ENCODE assay signal across 8 cellular contexts in the genomic region with DNA sequence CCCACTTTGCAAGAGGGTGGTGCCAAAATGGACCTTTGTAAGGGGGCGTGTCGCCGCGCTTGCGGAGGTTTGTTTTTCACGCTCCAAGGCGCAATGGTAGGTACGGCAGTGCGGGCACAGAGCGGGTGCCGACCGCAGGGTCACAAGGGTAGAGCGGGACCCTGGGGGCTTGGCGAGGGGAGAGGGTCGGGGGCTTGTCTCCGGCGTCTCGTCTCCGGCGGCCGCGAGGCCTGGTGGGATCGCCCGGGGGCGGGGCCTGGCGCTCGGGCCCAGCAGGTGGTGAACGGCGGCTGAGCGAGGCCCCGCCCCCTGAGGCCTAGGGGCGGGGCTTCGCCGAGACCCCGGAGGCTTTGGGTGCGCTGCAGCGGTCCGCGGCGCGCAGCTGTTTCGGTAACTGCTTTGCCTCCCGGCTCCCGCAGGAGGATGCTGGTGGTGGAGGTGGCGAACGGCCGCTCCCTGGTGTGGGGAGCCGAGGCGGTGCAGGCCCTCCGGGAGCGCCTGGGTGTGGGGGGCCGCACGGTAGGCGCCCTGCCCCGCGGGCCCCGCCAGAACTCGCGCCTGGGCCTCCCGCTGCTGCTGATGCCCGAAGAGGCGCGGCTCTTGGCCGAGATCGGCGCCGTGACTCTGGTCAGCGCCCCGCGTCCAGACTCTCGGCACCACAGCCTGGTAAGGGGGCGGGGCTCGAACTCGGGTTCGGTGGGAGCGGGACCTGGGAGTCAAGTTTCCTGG. TPM values are rescaled to one million over a fixed set of nuclear protein-coding genes. Genes with fewer than 3 reads are reported as not detected.
DNase-seq lines count a peak whose midpoint lies in the region; ATAC-seq, FAIRE-seq and TF ChIP-seq lines count a peak whose summit lies in the region.

TSS of gene TSEN34 (plus strand) at position 367 of the 729 bp plus-strand sequence. CDS start at position 424, 57 bp downstream.

- H3K14ac ChIP-seq in neuronal stem cell (ENCODE audit: low read length): no peak within 1 kb of the TSS

- no peak for FAIRE-seq in frontal cortex (lab: Jason Lieb, UNC)

- BruUV-seq in PC-3 (replicated peaks; lab: Mats Ljungman, UMichigan): no TSS peak

- no peak within 1 kb of the TSS for H2BK12ac ChIP-seq in neuronal stem cell (ENCODE audit: low read length)

- no peaks in the 10 kb centered on the region for H3K9me3 ChIP-seq in DOHH2 (ENCODE audit: control insufficient read depth, insufficient read depth, low read length)
- no peaks in the 10 kb centered on the region for H3K9me3 ChIP-seq in PC-3 (ENCODE audit: low read length)
- H3K9me3 ChIP-seq in neuronal stem cell (replicated peaks in 1 of 2; ENCODE audit: control insufficient read depth in 2 of 2, insufficient read depth in 1 of 2, low read depth in 1 of 2, low read length in 2 of 2): no peaks in the 10 kb centered on the region
- H3K9me3 ChIP-seq in testis: no peaks in the 10 kb centered on the region

- H3K9ac ChIP-seq in PC-3 (ENCODE audit: low read length) (peak within 1 kb of the TSS; percentile 91), neuronal stem cell (ENCODE audit: low read depth, low read length, poor library complexity) (peak within 1 kb of the TSS; percentile 99)

- H3K27ac ChIP-seq in DOHH2 (ENCODE audit: low read depth, low read length): peak within 1 kb of the TSS; percentile 83
- H3K27ac ChIP-seq in PC-3 (ENCODE audit: low read length): peak within 1 kb of the TSS; percentile 89
- H3K27ac ChIP-seq in neuronal stem cell (replicated peaks; ENCODE audit: low read length): peak within 1 kb of the TSS; percentile 98
- H3K27ac ChIP-seq in testis: peak within 1 kb of the TSS; percentile 97 to 100

- intact Hi-C loops in PC-3 (cut with micrococcal nuclease): loop anchor here (1.0 to 2.0 kb wide), 3 partner anchors 9 to 40 kb away; partner anchors contain the start of genes LENG1 and RPS9
- intact Hi-C loops in testis (cut with DNase I; ENCODE audit: low total_unique reads): no loop called here

- H3K4ac ChIP-seq in neuronal stem cell (ENCODE audit: low read length): peak within 1 kb of the TSS; percentile 84

- H4K91ac ChIP-seq in neuronal stem cell (ENCODE audit: low read depth, low read length, poor library complexity): peak within 1 kb of the TSS; percentile 85

- peak within 1 kb of the TSS; percentile 98 for H3K23ac ChIP-seq in neuronal stem cell (ENCODE audit: low read depth, low read length, poor library complexity)

- peak within 1 kb of the TSS; percentile 94 for H2BK5ac ChIP-seq in neuronal stem cell (ENCODE audit: low read length)

- WGBS in neuronal stem cell (ENCODE audit: extremely low coverage in 2 of 2, insufficient read length in 2 of 2, insufficient replicate concordance in 1 of 2), 2 donors: no CpG with 5 or more reads among the region's 76 CpGs
- 0% methylated on average over 1 to 56 of the region's 76 CpGs for WGBS in testis, 2 donors

- H4K20me1 ChIP-seq in DOHH2 (ENCODE audit: control insufficient read depth, insufficient read depth, low read depth, low read length) (peaks cover 4% of the 10 kb centered on the region; the same call in 1 of the 2 replicates), PC-3 (ENCODE audit: low read length) (no peaks in the 10 kb centered on the region)

- H4K8ac ChIP-seq in neuronal stem cell (ENCODE audit: low read depth, low read length): no peak within 1 kb of the TSS

- H2BK15ac ChIP-seq in neuronal stem cell (ENCODE audit: low read length): peak within 1 kb of the TSS; percentile 97

- H2AFZ ChIP-seq in PC-3 (ENCODE audit: low read length) (peak within 1 kb of the TSS; percentile 87), neuronal stem cell (ENCODE audit: low read length) (peak within 1 kb of the TSS; percentile 98)

- H2BK120ac ChIP-seq in neuronal stem cell (ENCODE audit: low read depth, low read length): peak within 1 kb of the TSS; percentile 94

- peak; percentile 69 for DNase-seq in HuH-7 (ENCODE audit: low spot score)
- peak; percentile 92 for DNase-seq in PC-3
- DNase-seq in activated gamma-delta T cell (lab: John Stamatoyannopoulos, UW): peak; percentile 87
- peak; percentile 71 to 83 for DNase-seq in frontal cortex (ENCODE audit: low spot score in 2 of 2)
- peak; percentile 92 for DNase-seq in neuronal stem cell (ENCODE audit: low spot score)
- DNase-seq in testis: peak; percentile 93

- peak within 1 kb of the TSS; percentile 63 for H2AK5ac ChIP-seq in neuronal stem cell (ENCODE audit: low read depth, low read length)

- H3K79me2 ChIP-seq in DOHH2 (ENCODE audit: control insufficient read depth, low read length) (peaks cover 29% of the 10 kb centered on the region), PC-3 (ENCODE audit: low read length) (peaks cover 51% of the 10 kb centered on the region)

- no peak for TF ChIP-seq POLR2A in testis (IDR thresholded peaks at IDR 0.05)

- H3K9me2 ChIP-seq in DOHH2 (replicated peaks; ENCODE audit: control insufficient read depth, low read length) (no peaks in the 10 kb centered on the region), PC-3 (replicated peaks; ENCODE audit: low read length) (no peaks in the 10 kb centered on the region)

- H3K4me2 ChIP-seq in DOHH2 (ENCODE audit: low read length) (peak within 1 kb of the TSS; percentile 95), PC-3 (ENCODE audit: low read length) (peak within 1 kb of the TSS; percentile 83), neuronal stem cell (ENCODE audit: insufficient read depth, low read length, poor library complexity, severe bottlenecking) (peak within 1 kb of the TSS; percentile 91)

- no peak for TF ChIP-seq CTCF in DOHH2 (IDR thresholded peaks at IDR 0.05; ENCODE audit: low read depth, low read length, poor library complexity, severe bottlenecking)
- no peak for TF ChIP-seq CTCF in PC-3 (conservative IDR thresholded peaks at IDR 0.05; ENCODE audit: low read depth, low read length)
- no peak for TF ChIP-seq CTCF in testis (IDR thresholded peaks at IDR 0.05)

- peaks cover 25% of the 10 kb centered on the region for H3K36me3 ChIP-seq in DOHH2 (ENCODE audit: control insufficient read depth, low read length)
- H3K36me3 ChIP-seq in PC-3 (ENCODE audit: low read depth, low read length): peaks cover 23% of the 10 kb centered on the region; the same call in 1 of the 2 replicates
- peaks cover 18 to 55% of the 10 kb centered on the region in 2 donors for H3K36me3 ChIP-seq in neuronal stem cell (replicated peaks in 1 of 2; ENCODE audit: control insufficient read depth in 2 of 2, insufficient read depth in 2 of 2, low read length in 2 of 2)
- no peaks in the 10 kb centered on the region for H3K36me3 ChIP-seq in testis (ENCODE audit: low read depth, missing control alignments)

- peak within 1 kb of the TSS; percentile 100 for H3K18ac ChIP-seq in neuronal stem cell (ENCODE audit: low read length)

- H3K27me3 ChIP-seq in DOHH2 (ENCODE audit: control insufficient read depth, low read length) (no peaks in the 10 kb centered on the region), PC-3 (ENCODE audit: low read length) (no peaks in the 10 kb centered on the region), neuronal stem cell (ENCODE audit: control insufficient read depth in 3 of 3, insufficient read depth in 3 of 3, low read depth in 1 of 3, low read length in 3 of 3) (no peaks in the 10 kb centered on the region), testis (no peaks in the 10 kb centered on the region)

- CTCF ChIA-PET in PC-3 (lab: Charles Lee): interaction anchor here (0.6 kb wide), 1 partner anchor 21 kb away, joined by 3 read pairs; no protein-coding TSS in a partner anchor

- POLR2A ChIA-PET in PC-3 (lab: Charles Lee; ENCODE audit: unreplicated experiment): interaction anchor here (0.5 to 3.5 kb wide), 11 partner anchors 9 to 1185 kb away, joined by 3 to 25 read pairs (median 4); partner anchors contain the start of genes CNOT3, LENG1 and RPS9

- H3K4me3 ChIP-seq in DOHH2 (ENCODE audit: low read length) (peak within 1 kb of the TSS; percentile 85), PC-3 (ENCODE audit: low read length) (peak within 1 kb of the TSS; percentile 74), neuronal stem cell (ENCODE audit: low read length in 2 of 2) (peak within 1 kb of the TSS; percentile 77 to 91), testis (peak within 1 kb of the TSS; percentile 73 to 87)

- H3K4me1 ChIP-seq in DOHH2 (ENCODE audit: control insufficient read depth, low read length) (peaks cover 19% of the 10 kb centered on the region), PC-3 (ENCODE audit: insufficient read depth, low read length) (peaks cover 19% of the 10 kb centered on the region), neuronal stem cell (ENCODE audit: control insufficient read depth in 2 of 2, insufficient read depth in 1 of 2, low read depth in 1 of 2, low read length in 2 of 2) (peaks cover 8% of the 10 kb centered on the region in 2 donors), testis (peaks cover 20% of the 10 kb centered on the region)

- peak; percentile 19 for ATAC-seq in GM21526 (IDR thresholded peaks at IDR 0.05; ENCODE audit: low FRiP score, unreplicated experiment)
- peak; percentile 27 for ATAC-seq in PC-3

- peaks cover 15% of the 10 kb centered on the region for H3K79me1 ChIP-seq in neuronal stem cell (ENCODE audit: low read depth, low read length)

- H3F3A ChIP-seq in DOHH2 (ENCODE audit: control insufficient read depth, insufficient read depth) (no peaks in the 10 kb centered on the region; the same call in 1 of the 2 replicates), PC-3 (ENCODE audit: low read length, unreplicated experiment) (no peaks in the 10 kb centered on the region)

RNA-seq across cellular contexts. Expression of gene TSEN34, which starts in this region (rescaled TPM):
- 122 and 173 TPM in 2 replicates for total RNA-seq in PC-3 (2014; rRNA removed)
- 33.4 TPM for total RNA-seq in frontal cortex
- polyA plus RNA-seq in neuronal stem cell (2013, experiment 1 of 2): 39.4 TPM
- polyA plus RNA-seq in neuronal stem cell (2013, experiment 2 of 2): 39.2 TPM
- 100 to 1,000 TPM; 162 to 177 TPM for total RNA-seq in testis
- 73.1 TPM for polyA plus RNA-seq in testis (ENCODE audit: insufficient read depth, low read depth, low replicate concordance)

Comparison
In these comparisons a context has a peak if more than half of its experiments do, and no peak if none do; other contexts are left out.
1. Peak in every context shown above with its lines: DNase-seq, ATAC-seq, H3K4me3 ChIP-seq and H3K27ac ChIP-seq.